In genomic region chr5:88740604-88741003, GRCh38 we compare ENCODE assay signal across 15 cellular contexts.
DNase-seq lines count a peak whose midpoint lies in the region; ATAC-seq, FAIRE-seq and TF ChIP-seq lines count a peak whose summit lies in the region.
"Had no signal": no experiment of that assay in that cellular context is flagged by ENCODE, and none has a peak within 500 bp of the region (broad histone marks: within the 10 kb centered on the region; RNA-seq: fewer than 3 reads in every experiment).

No MANE protein-coding gene starts in this region.

- in situ Hi-C loops in Panc1 (cut with HindIII; ENCODE audit: low pct_unique_long_range_greater_than_20kb, low sequenced_read_pairs), result no loop called here

- no peaks in the 10 kb centered on the region for H3K4me1 Mint-ChIP-seq in natural killer cell treated with Interleukin-12 subunit alpha and Interleukin-12 subunit beta and Interleukin-15 and Interleukin-18, amount 100 ng/mL, for 72 hours (ENCODE audit: low read depth in 2 of 2)

- peak; percentile 22 for DNase-seq in AG10803 (ENCODE audit: low read depth)
- DNase-seq in HEK293T (ENCODE audit: extremely low spot score), result no peak
- DNase-seq in Panc1 (ENCODE audit: low read depth, low spot score), result no peak
- no peak for DNase-seq in osteoblast (ENCODE audit: insufficient read length, low spot score, missing footprints)
- DNase-seq in frontal cortex (ENCODE audit: low spot score in 2 of 2), result no peak
- DNase-seq in prostate gland (ENCODE audit: low spot score), result no peak
- DNase-seq in natural killer cell treated with Interleukin-12 subunit alpha and Interleukin-12 subunit beta and Interleukin-15 and Interleukin-18, amount 100 ng/mL, for 72 hours (ENCODE audit: low spot score), result no peak
- DNase-seq: AML-193; C1 segment of cervical spinal cord; Calu3; CD4-positive, alpha-beta T cell; DMS 273 treated with DMSO at 0.1 percent for 48 hours had no signal

- no peaks in the 10 kb centered on the region for H3K9me3 ChIP-seq in Panc1 (ENCODE audit: control insufficient read depth, insufficient read depth, low read depth, low read length)
- H3K9me3 ChIP-seq in osteoblast (ENCODE audit: low read depth, low read length), result no peaks in the 10 kb centered on the region
- no peaks in the 10 kb centered on the region for H3K9me3 ChIP-seq in prostate gland
- H3K9me3 ChIP-seq: HAP-1 had no signal

- H3K27me3 ChIP-seq in Panc1 (ENCODE audit: control insufficient read depth, insufficient read depth, low read length) (no peaks in the 10 kb centered on the region), osteoblast (ENCODE audit: insufficient read depth, low read length) (no peaks in the 10 kb centered on the region), prostate gland (replicated peaks; ENCODE audit: insufficient read depth) (no peaks in the 10 kb centered on the region)

- BruUV-seq in Panc1 (replicated peaks; lab: Mats Ljungman, UMichigan), result no TSS peak

- H3K4me3 ChIP-seq in AG10803 (ENCODE audit: low read length), result no peak overlapping the region
- H3K4me3 ChIP-seq in Panc1 (ENCODE audit: low read depth in 2 of 2, low read length in 2 of 2), result no peak overlapping the region
- no peak overlapping the region for H3K4me3 ChIP-seq in osteoblast (ENCODE audit: insufficient read depth, low read length)
- no peak overlapping the region for H3K4me3 ChIP-seq in prostate gland
- H3K4me3 ChIP-seq: HAP-1 had no signal

- no peaks in the 10 kb centered on the region for H3K79me2 ChIP-seq in osteoblast (ENCODE audit: insufficient read depth, low read length)

- H3K36me3 Mint-ChIP-seq in natural killer cell treated with Interleukin-12 subunit alpha and Interleukin-12 subunit beta and Interleukin-15 and Interleukin-18, amount 100 ng/mL, for 72 hours, result no peaks in the 10 kb centered on the region

- no peaks in the 10 kb centered on the region for H3K9me3 Mint-ChIP-seq in natural killer cell treated with Interleukin-12 subunit alpha and Interleukin-12 subunit beta and Interleukin-15 and Interleukin-18, amount 100 ng/mL, for 72 hours
- H3K9me3 Mint-ChIP-seq: CD4-positive, alpha-beta T cell had no signal

- 37% methylated on average over 1 of the region's 1 CpG for WGBS in prostate gland

- H4K20me1 ChIP-seq in osteoblast (ENCODE audit: insufficient read depth, low read length), result no peaks in the 10 kb centered on the region

- FAIRE-seq in frontal cortex (lab: Jason Lieb, UNC), result no peak

- CTCF ChIA-PET in HEK293T (lab: Yijun Ruan, JAX), result interaction anchor here (1.4 kb wide), 1 partner anchor 10 kb away, joined by 8 read pairs; no protein-coding TSS in a partner anchor
- CTCF ChIA-PET in Panc1 (lab: Charles Lee), result no interaction called here

- no peak overlapping the region for H3K27ac Mint-ChIP-seq in natural killer cell treated with Interleukin-12 subunit alpha and Interleukin-12 subunit beta and Interleukin-15 and Interleukin-18, amount 100 ng/mL, for 72 hours
- H3K27ac Mint-ChIP-seq: CD4-positive, alpha-beta T cell had no signal

- peaks cover 0 to 8% of the 10 kb centered on the region in 2 donors for H3K27me3 Mint-ChIP-seq in natural killer cell treated with Interleukin-12 subunit alpha and Interleukin-12 subunit beta and Interleukin-15 and Interleukin-18, amount 100 ng/mL, for 72 hours

- H3K4me2 ChIP-seq in osteoblast (ENCODE audit: insufficient read depth, low read length), result peak overlapping the region; percentile 29

- intact Hi-C loops in Panc1 (cut with micrococcal nuclease; ENCODE audit: unreplicated experiment) (no loop called here), prostate gland (cut with DNase I) (no loop called here)

- H3K36me3 ChIP-seq in Panc1 (ENCODE audit: control insufficient read depth, insufficient read depth, low read length), result no peaks in the 10 kb centered on the region
- no peaks in the 10 kb centered on the region for H3K36me3 ChIP-seq in osteoblast (ENCODE audit: insufficient read depth, low read length)
- H3K36me3 ChIP-seq in prostate gland, result no peaks in the 10 kb centered on the region

- POLR2A ChIA-PET in HEK293T (lab: Yijun Ruan, JAX), result interaction anchor here (1.3 kb wide), 1 partner anchor 143 kb away, joined by 5 read pairs; the partner anchor contains the start of gene MEF2C
- POLR2A ChIA-PET in Panc1 (lab: Charles Lee), result no interaction called here

- ATAC-seq in Panc1 (no peak), GM21526 (IDR thresholded peaks at IDR 0.05; ENCODE audit: low FRiP score, unreplicated experiment) (no peak)
- no peak for ATAC-seq in natural killer cell treated with Interleukin-12 subunit alpha and Interleukin-12 subunit beta and Interleukin-15 and Interleukin-18, amount 100 ng/mL, for 72 hours

- TF ChIP-seq POLR2A in prostate gland (IDR thresholded peaks at IDR 0.05), result no peak

- H3K4me3 Mint-ChIP-seq in natural killer cell treated with Interleukin-12 subunit alpha and Interleukin-12 subunit beta and Interleukin-15 and Interleukin-18, amount 100 ng/mL, for 72 hours, result no peak overlapping the region
- H3K4me3 Mint-ChIP-seq: CD4-positive, alpha-beta T cell had no signal

- H3K4me1 ChIP-seq in Panc1 (ENCODE audit: control insufficient read depth, insufficient read depth, low read length), result peaks cover 11% of the 10 kb centered on the region; the same call in 1 of the 2 replicates
- H3K4me1 ChIP-seq in osteoblast (ENCODE audit: insufficient read depth, low read length), result peaks cover 15% of the 10 kb centered on the region
- no peaks in the 10 kb centered on the region for H3K4me1 ChIP-seq in prostate gland (replicated peaks)

- H3K27ac ChIP-seq in Panc1 (ENCODE audit: low read length), result peak overlapping the region; percentile 44; the same call in 1 of the 2 replicates
- H3K27ac ChIP-seq in osteoblast (ENCODE audit: low read depth, low read length), result no peak overlapping the region
- no peak overlapping the region for H3K27ac ChIP-seq in prostate gland
- H3K27ac ChIP-seq: 22Rv1 had no signal

- H2AFZ ChIP-seq in osteoblast (ENCODE audit: low read length), result no peak overlapping the region

- TF ChIP-seq CTCF in AG10803 (conservative IDR thresholded peaks at IDR 0.05; ENCODE audit: low read length) (no peak), Panc1 (IDR thresholded peaks at IDR 0.05) (no peak), osteoblast (IDR thresholded peaks at IDR 0.05; ENCODE audit: extremely low read depth, low read depth, low read length) (no peak), prostate gland (IDR thresholded peaks at IDR 0.05) (no peak)

TF ChIP-seq in HEK293T, 16 proteins besides CTCF, POLR2A, EP300 and RAD21:
- TF ChIP-seq PKNOX1 (IDR thresholded peaks at IDR 0.05) (peak; percentile 44; the same call in 1 of the 2 replicates), L3MBTL2 (conservative IDR thresholded peaks at IDR 0.05) (no peak)
